Comparison of ENCODE assay signal across 1 cellular context in the genomic region with DNA sequence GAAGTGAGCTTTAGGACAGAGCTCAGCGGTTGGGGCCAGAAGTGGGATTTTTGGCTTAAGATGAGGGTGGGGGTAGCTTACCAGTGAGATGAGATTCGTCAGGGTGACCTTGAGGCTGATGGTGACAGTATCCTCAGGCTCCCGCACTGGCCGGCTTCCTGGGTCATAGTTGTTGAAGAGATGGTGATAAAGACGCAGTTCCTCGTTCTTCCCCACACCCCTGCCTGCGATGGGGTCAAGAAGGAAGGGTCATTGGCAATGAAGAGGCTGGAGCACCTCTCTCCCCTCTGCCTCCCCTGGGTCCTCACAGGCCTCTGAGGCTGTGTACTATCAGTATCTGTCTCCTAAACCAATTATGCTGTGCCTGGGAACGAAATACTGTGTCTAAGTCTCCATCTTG.
TF ChIP-seq lines count a peak whose summit lies in the region.

No MANE protein-coding gene starts in this region.

TF ChIP-seq in WTC11, 78 proteins besides CTCF, POLR2A, EP300 and RAD21 (continued from another document):
- TF ChIP-seq, protein P1, sequence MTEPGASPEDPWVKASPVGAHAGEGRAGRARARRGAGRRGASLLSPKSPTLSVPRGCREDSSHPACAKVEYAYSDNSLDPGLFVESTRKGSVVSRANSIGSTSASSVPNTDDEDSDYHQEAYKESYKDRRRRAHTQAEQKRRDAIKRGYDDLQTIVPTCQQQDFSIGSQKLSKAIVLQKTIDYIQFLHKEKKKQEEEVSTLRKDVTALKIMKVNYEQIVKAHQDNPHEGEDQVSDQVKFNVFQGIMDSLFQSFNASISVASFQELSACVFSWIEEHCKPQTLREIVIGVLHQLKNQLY (CRISPR knock-in tag; IDR thresholded peaks at IDR 0.05): no peak
- TF ChIP-seq, protein P2, sequence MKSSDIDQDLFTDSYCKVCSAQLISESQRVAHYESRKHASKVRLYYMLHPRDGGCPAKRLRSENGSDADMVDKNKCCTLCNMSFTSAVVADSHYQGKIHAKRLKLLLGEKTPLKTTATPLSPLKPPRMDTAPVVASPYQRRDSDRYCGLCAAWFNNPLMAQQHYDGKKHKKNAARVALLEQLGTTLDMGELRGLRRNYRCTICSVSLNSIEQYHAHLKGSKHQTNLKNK (CRISPR knock-in tag; IDR thresholded peaks at IDR 0.05): no peak
- TF ChIP-seq, protein P3, sequence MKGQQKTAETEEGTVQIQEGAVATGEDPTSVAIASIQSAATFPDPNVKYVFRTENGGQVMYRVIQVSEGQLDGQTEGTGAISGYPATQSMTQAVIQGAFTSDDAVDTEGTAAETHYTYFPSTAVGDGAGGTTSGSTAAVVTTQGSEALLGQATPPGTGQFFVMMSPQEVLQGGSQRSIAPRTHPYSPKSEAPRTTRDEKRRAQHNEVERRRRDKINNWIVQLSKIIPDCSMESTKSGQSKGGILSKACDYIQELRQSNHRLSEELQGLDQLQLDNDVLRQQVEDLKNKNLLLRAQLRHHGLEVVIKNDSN (CRISPR knock-in tag; IDR thresholded peaks at IDR 0.05): no peak
- no peak for TF ChIP-seq PRRX2 (CRISPR knock-in tag; IDR thresholded peaks at IDR 0.05)
- TF ChIP-seq, protein P4, sequence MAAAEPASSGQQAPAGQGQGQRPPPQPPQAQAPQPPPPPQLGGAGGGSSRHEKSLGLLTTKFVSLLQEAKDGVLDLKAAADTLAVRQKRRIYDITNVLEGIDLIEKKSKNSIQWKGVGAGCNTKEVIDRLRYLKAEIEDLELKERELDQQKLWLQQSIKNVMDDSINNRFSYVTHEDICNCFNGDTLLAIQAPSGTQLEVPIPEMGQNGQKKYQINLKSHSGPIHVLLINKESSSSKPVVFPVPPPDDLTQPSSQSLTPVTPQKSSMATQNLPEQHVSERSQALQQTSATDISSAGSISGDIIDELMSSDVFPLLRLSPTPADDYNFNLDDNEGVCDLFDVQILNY (CRISPR knock-in tag; IDR thresholded peaks at IDR 0.05): no peak
- TF ChIP-seq, protein P5, sequence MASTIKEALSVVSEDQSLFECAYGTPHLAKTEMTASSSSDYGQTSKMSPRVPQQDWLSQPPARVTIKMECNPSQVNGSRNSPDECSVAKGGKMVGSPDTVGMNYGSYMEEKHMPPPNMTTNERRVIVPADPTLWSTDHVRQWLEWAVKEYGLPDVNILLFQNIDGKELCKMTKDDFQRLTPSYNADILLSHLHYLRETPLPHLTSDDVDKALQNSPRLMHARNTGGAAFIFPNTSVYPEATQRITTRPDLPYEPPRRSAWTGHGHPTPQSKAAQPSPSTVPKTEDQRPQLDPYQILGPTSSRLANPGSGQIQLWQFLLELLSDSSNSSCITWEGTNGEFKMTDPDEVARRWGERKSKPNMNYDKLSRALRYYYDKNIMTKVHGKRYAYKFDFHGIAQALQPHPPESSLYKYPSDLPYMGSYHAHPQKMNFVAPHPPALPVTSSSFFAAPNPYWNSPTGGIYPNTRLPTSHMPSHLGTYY (CRISPR knock-in tag; IDR thresholded peaks at IDR 0.05): no peak
